ENCODE assay signal across 10 cellular contexts in genomic region chr6:89917216-89917615, GRCh38. TPM values are rescaled to one million over a fixed set of nuclear protein-coding genes. Genes with fewer than 3 reads are reported as not detected.
"Had no signal": no experiment of that assay in that cellular context is flagged by ENCODE, and none has a peak within 500 bp of the region (broad histone marks: within the 10 kb centered on the region; RNA-seq: fewer than 3 reads in every experiment).

No MANE protein-coding gene starts in this region.

- H3K9me3 ChIP-seq: HAP-1 had no signal

- H3K4me3 ChIP-seq: GM23338, HAP-1 had no signal

- H3K4me2 ChIP-seq: GM23338 had no signal

- H3K36me3 ChIP-seq: HAP-1 had no signal

- DNase-seq: H7, HFFc6, KBM-7 had no signal

- FAIRE-seq: HepG2 had no signal

- H3K4me1 ChIP-seq: HAP-1 had no signal

- ATAC-seq: HCT116, HepG2 had no signal

RNA-seq across cellular contexts. Expression of gene GJA10, which starts 22.9 kb away (rescaled TPM):
- total RNA-seq: GM23338, H4, HepG2, HFFc6, HT-29 had no signal
- polyA plus RNA-seq: GM23338, HepG2, IgD-negative memory B cell had no signal
